9 cellular contexts compared by ENCODE assay signal in the genomic region with DNA sequence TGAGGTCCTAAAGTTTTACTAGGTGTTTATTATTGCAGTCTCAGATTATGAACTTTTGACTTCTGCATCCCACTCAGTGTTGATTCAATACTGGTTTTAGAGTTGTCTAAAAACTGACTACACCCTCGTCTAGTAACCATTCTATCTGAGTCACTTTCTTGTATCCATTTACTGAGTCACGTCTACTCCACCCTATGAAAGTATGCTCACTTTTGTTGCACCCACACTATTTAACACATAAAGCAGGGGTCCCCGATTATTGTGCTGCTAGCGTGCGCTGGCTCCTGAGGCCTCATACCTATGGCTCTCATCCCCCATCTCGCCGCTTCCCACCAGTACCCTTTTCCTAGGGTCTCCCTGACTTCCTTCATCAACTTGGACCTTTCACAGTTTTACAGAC. TPM values are rescaled to one million over a fixed set of nuclear protein-coding genes. Genes with fewer than 3 reads are reported as not detected.
A peak's percentile ranks its signal among the peaks of the same experiment; 100 is the strongest.
DNase-seq lines count a peak whose midpoint lies in the region; ATAC-seq and TF ChIP-seq lines count a peak whose summit lies in the region.
"Had no signal": no experiment of that assay in that cellular context is flagged by ENCODE, and none has a peak within 500 bp of the region (broad histone marks: within the 10 kb centered on the region; RNA-seq: fewer than 3 reads in every experiment).

No MANE protein-coding gene starts in this region.

- ATAC-seq in SK-N-SH treated with all-trans-retinoic acid at 6 μM for 48 hours (peak; percentile 19; the same call in 2 of the 3 replicates), GM18907 (IDR thresholded peaks at IDR 0.05; ENCODE audit: unreplicated experiment) (no peak), sciatic nerve (no peak)
- ATAC-seq in stimulated activated effector memory CD8-positive, alpha-beta T cell treated with anti-CD3 and anti-CD28 coated beads, Interleukin-12 subunit alpha, Interleukin-12 subunit beta, amount 100 ng/mL, for 72 hours: peak; percentile 98

- no peaks in the 10 kb centered on the region for H3K9me3 ChIP-seq in effector memory CD4-positive, alpha-beta T cell (ENCODE audit: control insufficient read depth, low read length)
- H3K9me3 ChIP-seq: BE2C had no signal

- no peaks in the 10 kb centered on the region for H3K36me3 ChIP-seq in effector memory CD4-positive, alpha-beta T cell (ENCODE audit: control insufficient read depth, insufficient read depth, low read length)
- H3K36me3 ChIP-seq: BE2C had no signal

- intact Hi-C loops in sciatic nerve (cut with DNase I): no loop called here

- peak overlapping the region; percentile 87 for H3K27ac Mint-ChIP-seq in stimulated activated effector memory CD8-positive, alpha-beta T cell treated with anti-CD3 and anti-CD28 coated beads, Interleukin-12 subunit alpha, Interleukin-12 subunit beta, amount 100 ng/mL, for 72 hours

- H3K4me3 Mint-ChIP-seq in stimulated activated effector memory CD8-positive, alpha-beta T cell treated with anti-CD3 and anti-CD28 coated beads, Interleukin-12 subunit alpha, Interleukin-12 subunit beta, amount 100 ng/mL, for 72 hours: peak overlapping the region; percentile 85

- DNase-seq in activated CD4-positive, alpha-beta T cell treated with anti-CD3 and anti-CD28 coated beads, Interleukin-2, amount 50 U/mL, for 24 hours (ENCODE audit: low read depth in 1 of 2, low spot score in 1 of 2): peak; percentile 4 to 5
- no peak for DNase-seq in activated CD4-positive, alpha-beta T cell treated with anti-CD3 and anti-CD28 coated beads for 1 hour
- DNase-seq in effector memory CD4-positive, alpha-beta T cell: no peak
- peak in 1 of 2 donors; percentile 57 for DNase-seq in stimulated activated effector memory CD8-positive, alpha-beta T cell treated with anti-CD3 and anti-CD28 coated beads, Interleukin-12 subunit alpha, Interleukin-12 subunit beta, amount 100 ng/mL, for 72 hours (ENCODE audit: low spot score in 2 of 2)
- DNase-seq in activated effector memory CD4-positive, alpha-beta T cell treated with anti-CD3 and anti-CD28 coated beads, Interleukin-2, amount 50 U/mL, for 16 hours: no peak
- DNase-seq in sciatic nerve (ENCODE audit: low spot score): no peak
- DNase-seq: BE2C had no signal

- H3K4me3 ChIP-seq in effector memory CD4-positive, alpha-beta T cell (ENCODE audit: insufficient read depth, low read depth, low read length, poor library complexity, severe bottlenecking): peak overlapping the region; percentile 26

- H3K27ac ChIP-seq in effector memory CD4-positive, alpha-beta T cell (ENCODE audit: insufficient read depth, low read length, poor library complexity, severe bottlenecking): no peak overlapping the region

- peaks cover 46% of the 10 kb centered on the region for H3K4me1 Mint-ChIP-seq in stimulated activated effector memory CD8-positive, alpha-beta T cell treated with anti-CD3 and anti-CD28 coated beads, Interleukin-12 subunit alpha, Interleukin-12 subunit beta, amount 100 ng/mL, for 72 hours

- H3K9me3 Mint-ChIP-seq in stimulated activated effector memory CD8-positive, alpha-beta T cell treated with anti-CD3 and anti-CD28 coated beads, Interleukin-12 subunit alpha, Interleukin-12 subunit beta, amount 100 ng/mL, for 72 hours: peaks cover 13% of the 10 kb centered on the region

- H3K27me3 ChIP-seq in effector memory CD4-positive, alpha-beta T cell (replicated peaks; ENCODE audit: control insufficient read depth, insufficient read depth, low read length, poor library complexity, severe bottlenecking): no peaks in the 10 kb centered on the region
- H3K27me3 ChIP-seq: BE2C had no signal

- H3K36me3 Mint-ChIP-seq in stimulated activated effector memory CD8-positive, alpha-beta T cell treated with anti-CD3 and anti-CD28 coated beads, Interleukin-12 subunit alpha, Interleukin-12 subunit beta, amount 100 ng/mL, for 72 hours: peaks cover 58% of the 10 kb centered on the region

- H3K4me1 ChIP-seq in effector memory CD4-positive, alpha-beta T cell (ENCODE audit: control insufficient read depth, insufficient read depth, low read length, poor library complexity, severe bottlenecking): peaks cover 14% of the 10 kb centered on the region
- H3K4me1 ChIP-seq: BE2C had no signal

TF ChIP-seq in SK-N-SH treated with all-trans-retinoic acid at 6 μM for 48 hours, 23 proteins besides CTCF, POLR2A, EP300 and RAD21:
- TF ChIP-seq ZNF565 (CRISPR knock-in tag; conservative IDR thresholded peaks at IDR 0.05; ENCODE audit: low read depth): no peak
- no peak for TF ChIP-seq CSRNP3 (CRISPR knock-in tag; IDR thresholded peaks at IDR 0.05)
- TF ChIP-seq ZFP30 (CRISPR knock-in tag; IDR thresholded peaks at IDR 0.05): no peak
- TF ChIP-seq, protein P1, sequence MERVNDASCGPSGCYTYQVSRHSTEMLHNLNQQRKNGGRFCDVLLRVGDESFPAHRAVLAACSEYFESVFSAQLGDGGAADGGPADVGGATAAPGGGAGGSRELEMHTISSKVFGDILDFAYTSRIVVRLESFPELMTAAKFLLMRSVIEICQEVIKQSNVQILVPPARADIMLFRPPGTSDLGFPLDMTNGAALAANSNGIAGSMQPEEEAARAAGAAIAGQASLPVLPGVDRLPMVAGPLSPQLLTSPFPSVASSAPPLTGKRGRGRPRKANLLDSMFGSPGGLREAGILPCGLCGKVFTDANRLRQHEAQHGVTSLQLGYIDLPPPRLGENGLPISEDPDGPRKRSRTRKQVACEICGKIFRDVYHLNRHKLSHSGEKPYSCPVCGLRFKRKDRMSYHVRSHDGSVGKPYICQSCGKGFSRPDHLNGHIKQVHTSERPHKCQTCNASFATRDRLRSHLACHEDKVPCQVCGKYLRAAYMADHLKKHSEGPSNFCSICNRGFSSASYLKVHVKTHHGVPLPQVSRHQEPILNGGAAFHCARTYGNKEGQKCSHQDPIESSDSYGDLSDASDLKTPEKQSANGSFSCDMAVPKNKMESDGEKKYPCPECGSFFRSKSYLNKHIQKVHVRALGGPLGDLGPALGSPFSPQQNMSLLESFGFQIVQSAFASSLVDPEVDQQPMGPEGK (CRISPR knock-in tag; IDR thresholded peaks at IDR 0.05; ENCODE audit: borderline replicate concordance): no peak
- TF ChIP-seq BACH2 (CRISPR knock-in tag; IDR thresholded peaks at IDR 0.05; ENCODE audit: borderline replicate concordance): no peak
- TF ChIP-seq ZNF8 (CRISPR knock-in tag; IDR thresholded peaks at IDR 0.05): no peak
- TF ChIP-seq ESRRG (CRISPR knock-in tag; IDR thresholded peaks at IDR 0.05): no peak
- TF ChIP-seq, protein P2, sequence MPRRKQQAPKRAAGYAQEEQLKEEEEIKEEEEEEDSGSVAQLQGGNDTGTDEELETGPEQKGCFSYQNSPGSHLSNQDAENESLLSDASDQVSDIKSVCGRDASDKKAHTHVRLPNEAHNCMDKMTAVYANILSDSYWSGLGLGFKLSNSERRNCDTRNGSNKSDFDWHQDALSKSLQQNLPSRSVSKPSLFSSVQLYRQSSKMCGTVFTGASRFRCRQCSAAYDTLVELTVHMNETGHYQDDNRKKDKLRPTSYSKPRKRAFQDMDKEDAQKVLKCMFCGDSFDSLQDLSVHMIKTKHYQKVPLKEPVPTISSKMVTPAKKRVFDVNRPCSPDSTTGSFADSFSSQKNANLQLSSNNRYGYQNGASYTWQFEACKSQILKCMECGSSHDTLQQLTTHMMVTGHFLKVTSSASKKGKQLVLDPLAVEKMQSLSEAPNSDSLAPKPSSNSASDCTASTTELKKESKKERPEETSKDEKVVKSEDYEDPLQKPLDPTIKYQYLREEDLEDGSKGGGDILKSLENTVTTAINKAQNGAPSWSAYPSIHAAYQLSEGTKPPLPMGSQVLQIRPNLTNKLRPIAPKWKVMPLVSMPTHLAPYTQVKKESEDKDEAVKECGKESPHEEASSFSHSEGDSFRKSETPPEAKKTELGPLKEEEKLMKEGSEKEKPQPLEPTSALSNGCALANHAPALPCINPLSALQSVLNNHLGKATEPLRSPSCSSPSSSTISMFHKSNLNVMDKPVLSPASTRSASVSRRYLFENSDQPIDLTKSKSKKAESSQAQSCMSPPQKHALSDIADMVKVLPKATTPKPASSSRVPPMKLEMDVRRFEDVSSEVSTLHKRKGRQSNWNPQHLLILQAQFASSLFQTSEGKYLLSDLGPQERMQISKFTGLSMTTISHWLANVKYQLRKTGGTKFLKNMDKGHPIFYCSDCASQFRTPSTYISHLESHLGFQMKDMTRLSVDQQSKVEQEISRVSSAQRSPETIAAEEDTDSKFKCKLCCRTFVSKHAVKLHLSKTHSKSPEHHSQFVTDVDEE (CRISPR knock-in tag; IDR thresholded peaks at IDR 0.05): no peak
- TF ChIP-seq ISL1 (CRISPR knock-in tag; IDR thresholded peaks at IDR 0.05): no peak
- no peak for TF ChIP-seq RARB (CRISPR knock-in tag; IDR thresholded peaks at IDR 0.05)
- TF ChIP-seq POU6F1 (CRISPR knock-in tag; IDR thresholded peaks at IDR 0.05; ENCODE audit: borderline replicate concordance, low read depth): no peak
- no peak for TF ChIP-seq ZC3H10 (CRISPR knock-in tag; IDR thresholded peaks at IDR 0.05)
- TF ChIP-seq OSR1 (CRISPR knock-in tag; IDR thresholded peaks at IDR 0.05): no peak
- TF ChIP-seq ZNF70 (CRISPR knock-in tag; IDR thresholded peaks at IDR 0.05): no peak

RNA-seq across cellular contexts. Expression of gene SAMD9, which starts 2.0 kb away (rescaled TPM):
- 10.2 TPM for total RNA-seq in sciatic nerve

RNA-seq across cellular contexts. Expression of gene SAMD9L, which starts 32.4 kb away (rescaled TPM):
- total RNA-seq in sciatic nerve: 28.4 TPM

Comparison
In these comparisons a context has a peak if more than half of its experiments do, and no peak if none do; other contexts are left out.
1. DNase-seq: peak in activated CD4-positive, alpha-beta T cell treated with anti-CD3 and anti-CD28 coated beads, Interleukin-2, amount 50 U/mL, for 24 hours (2 of 2); none in activated CD4-positive, alpha-beta T cell treated with anti-CD3 and anti-CD28 coated beads for 1 hour (single experiment), effector memory CD4-positive, alpha-beta T cell (0 of 3), activated effector memory CD4-positive, alpha-beta T cell treated with anti-CD3 and anti-CD28 coated beads, Interleukin-2, amount 50 U/mL, for 16 hours (single experiment) and sciatic nerve (single experiment).
2. ATAC-seq: peak in SK-N-SH treated with all-trans-retinoic acid at 6 μM for 48 hours (single experiment) and stimulated activated effector memory CD8-positive, alpha-beta T cell treated with anti-CD3 and anti-CD28 coated beads, Interleukin-12 subunit alpha, Interleukin-12 subunit beta, amount 100 ng/mL, for 72 hours (single experiment); none in GM18907 (single experiment) and sciatic nerve (single experiment).